Comparison of ENCODE assay signal across 15 cellular contexts in the genomic region with DNA sequence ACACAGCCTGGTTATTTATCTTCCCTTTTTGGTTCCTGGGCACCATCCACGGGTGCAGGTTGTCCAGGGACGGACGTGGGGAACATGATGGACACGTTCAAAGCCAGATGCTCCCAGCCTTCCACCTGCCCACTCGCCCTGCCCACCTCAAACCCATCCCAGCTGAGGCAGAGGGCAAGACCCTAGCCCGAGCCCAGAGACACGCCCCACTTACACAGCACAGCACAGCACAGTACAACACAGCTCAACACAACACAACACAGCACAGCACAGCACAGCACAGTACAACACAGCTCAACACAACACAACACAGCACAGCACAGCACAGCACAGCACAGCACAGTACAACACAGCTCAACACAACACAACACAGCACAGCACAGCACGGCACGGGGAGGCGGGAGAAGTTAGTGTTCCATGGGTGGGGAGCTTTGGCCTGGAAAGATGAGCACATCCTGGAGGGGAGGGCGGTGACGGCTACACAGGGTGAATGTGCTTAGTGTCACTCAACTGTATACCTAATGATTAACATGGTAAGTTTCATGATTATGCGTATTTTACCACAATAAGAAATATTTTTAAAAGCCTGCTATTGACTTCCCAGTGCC.
DNase-seq lines count a peak whose midpoint lies in the region; ATAC-seq and TF ChIP-seq lines count a peak whose summit lies in the region.
"Had no signal": no experiment of that assay in that cellular context is flagged by ENCODE, and none has a peak within 500 bp of the region (broad histone marks: within the 10 kb centered on the region; RNA-seq: fewer than 3 reads in every experiment).

No MANE protein-coding gene starts in this region.

- H3K4me1 ChIP-seq in right atrium auricular region: no peaks in the 10 kb centered on the region
- no peaks in the 10 kb centered on the region for H3K4me1 ChIP-seq in osteoblast (ENCODE audit: insufficient read depth, low read length)
- H3K4me1 ChIP-seq in upper lobe of right lung: no peaks in the 10 kb centered on the region

- peak; percentile 55 for DNase-seq in cardiac septum (ENCODE audit: low spot score)
- no peak for DNase-seq in right atrium auricular region (ENCODE audit: low spot score)
- peak; percentile 30 for DNase-seq in left kidney (ENCODE audit: low read depth, low spot score)
- peak; percentile 46 for DNase-seq in osteoblast (ENCODE audit: insufficient read length, low spot score, missing footprints)
- peak; percentile 40 for DNase-seq in upper lobe of right lung
- DNase-seq in OCI-M2 (lab: John Stamatoyannopoulos, UW; ENCODE audit: unreplicated experiment): no peak
- no peak for DNase-seq in retina
- DNase-seq: CD8-positive, alpha-beta T cell; COR-L47; DMS153; DMS79 treated with DMSO at 0.1 percent for 48 hours; EL; HCEC 1CT; HFFc6 had no signal

- intact Hi-C loops in cardiac septum (cut with DNase I): no loop called here
- intact Hi-C loops in upper lobe of right lung (cut with DNase I): no loop called here

- H3K36me3 ChIP-seq in right atrium auricular region (no peaks in the 10 kb centered on the region), osteoblast (ENCODE audit: insufficient read depth, low read length) (no peaks in the 10 kb centered on the region), upper lobe of right lung (no peaks in the 10 kb centered on the region)

- TF ChIP-seq CTCF in right atrium auricular region (IDR thresholded peaks at IDR 0.05): no peak
- no peak for TF ChIP-seq CTCF in osteoblast (IDR thresholded peaks at IDR 0.05; ENCODE audit: extremely low read depth, low read depth, low read length)
- no peak for TF ChIP-seq CTCF in upper lobe of right lung (IDR thresholded peaks at IDR 0.05)

- no peak overlapping the region for H3K4me3 ChIP-seq in right atrium auricular region
- no peak overlapping the region for H3K4me3 ChIP-seq in osteoblast (ENCODE audit: insufficient read depth, low read length)
- H3K4me3 ChIP-seq in upper lobe of right lung: no peak overlapping the region

- no peak for ATAC-seq in upper lobe of right lung
- no peak for ATAC-seq in GM18520 (IDR thresholded peaks at IDR 0.05; ENCODE audit: unreplicated experiment)
- ATAC-seq: CD8-positive, alpha-beta T cell had no signal

- H4K20me1 ChIP-seq in osteoblast (ENCODE audit: insufficient read depth, low read length): no peaks in the 10 kb centered on the region

- H2AFZ ChIP-seq in osteoblast (ENCODE audit: low read length): no peak overlapping the region

- H3K27me3 ChIP-seq in right atrium auricular region (no peaks in the 10 kb centered on the region), osteoblast (ENCODE audit: insufficient read depth, low read length) (no peaks in the 10 kb centered on the region), upper lobe of right lung (no peaks in the 10 kb centered on the region)

- no peak overlapping the region for H3K27ac ChIP-seq in right atrium auricular region
- H3K27ac ChIP-seq in osteoblast (ENCODE audit: low read depth, low read length): no peak overlapping the region
- H3K27ac ChIP-seq in upper lobe of right lung: no peak overlapping the region

- H3K9me3 ChIP-seq in right atrium auricular region (peaks cover 0 to 12% of the 10 kb centered on the region in 2 donors), osteoblast (ENCODE audit: low read depth, low read length) (peaks cover 3% of the 10 kb centered on the region), upper lobe of right lung (no peaks in the 10 kb centered on the region)

- H3K79me2 ChIP-seq in osteoblast (ENCODE audit: insufficient read depth, low read length): no peaks in the 10 kb centered on the region

- H3K4me2 ChIP-seq in osteoblast (ENCODE audit: insufficient read depth, low read length): no peak overlapping the region

Comparison
In these comparisons a context has a peak if more than half of its experiments do, and no peak if none do; other contexts are left out.
1. DNase-seq: peak in cardiac septum (single experiment), left kidney (single experiment), osteoblast (single experiment) and upper lobe of right lung (single experiment); none in right atrium auricular region (single experiment), OCI-M2 (single experiment) and retina (single experiment).